11 cellular contexts compared by ENCODE assay signal in the genomic region with DNA sequence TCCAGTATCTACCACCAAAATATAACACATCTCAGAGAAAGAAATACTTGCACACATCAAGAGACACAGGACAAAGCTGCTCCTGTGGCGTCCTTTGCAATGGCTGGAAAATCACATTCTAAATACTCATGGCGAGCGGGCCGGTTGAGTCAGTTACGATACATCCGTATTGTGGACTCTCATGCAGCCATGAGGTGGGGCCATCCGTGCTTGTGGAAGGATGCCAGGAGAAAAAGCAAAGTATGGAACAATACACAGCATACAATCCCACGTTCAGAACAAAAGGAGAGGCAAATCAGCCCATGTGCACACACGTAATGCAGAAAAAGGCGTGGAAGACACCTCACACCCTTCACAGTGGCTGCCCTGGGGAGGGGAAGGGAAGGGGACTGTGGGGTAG. TPM values are rescaled to one million over a fixed set of nuclear protein-coding genes. Genes with fewer than 3 reads are reported as not detected.
"Had no signal": no experiment of that assay in that cellular context is flagged by ENCODE, and none has a peak within 500 bp of the region (broad histone marks: within the 10 kb centered on the region; RNA-seq: fewer than 3 reads in every experiment).

No MANE protein-coding gene starts in this region.

- H3K36me3 ChIP-seq: ovary had no signal

- H3K27me3 Mint-ChIP-seq: activated B cell treated with CpG ODN at 0.5 μM for 24 hours had no signal

- H3K27me3 ChIP-seq: ovary had no signal

- H3K9me3 ChIP-seq: ovary had no signal

- H3K9me3 Mint-ChIP-seq: activated B cell treated with CpG ODN at 0.5 μM for 24 hours, neural crest cell had no signal

- H3K4me1 Mint-ChIP-seq: activated B cell treated with CpG ODN at 0.5 μM for 24 hours, neural crest cell had no signal

- H3K4me3 Mint-ChIP-seq: activated B cell treated with CpG ODN at 0.5 μM for 24 hours, neural crest cell had no signal

- H3K27ac Mint-ChIP-seq: activated B cell treated with CpG ODN at 0.5 μM for 24 hours had no signal

- H3K27ac ChIP-seq: ovary had no signal

- DNase-seq: activated B cell treated with CpG ODN at 0.5 μM for 24 hours; activated CD4-positive, alpha-beta T cell treated with anti-CD3 and anti-CD28 coated beads, Interleukin-2, amount 50 U/mL, for 1 hour; activated naive CD4-positive, alpha-beta T cell treated with anti-CD3 and anti-CD28 coated beads, Interleukin-2, amount 50 U/mL, for 16 hours; activated T-cell treated with anti-CD3 and anti-CD28 coated beads for 4 hours; islet precursor cell; ovary; stimulated activated CD4-positive, alpha-beta T cell treated with anti-CD3 and anti-CD28 coated beads, Interleukin-12 subunit alpha, Interleukin-12 subunit beta, amount 100 ng/mL, for 4 hours; stimulated activated CD4-positive, alpha-beta T cell treated with anti-CD3 and anti-CD28 coated beads, Interleukin-2, amount 100 ng/mL, for 24 hours had no signal

- H3K4me3 ChIP-seq: lung, ovary had no signal

RNA-seq across cellular contexts. Expression of gene MFAP2, which starts 18.2 kb away (rescaled TPM):
- total RNA-seq: activated B cell treated with CpG ODN at 0.5 μM for 24 hours; T-helper 2 cell treated with Interferon-gamma antibody and Interleukin-4, amounts not matched to agents 100 ng/mL and 5 ng/mL, for 36 hours had no signal
